ENCODE assay signal across 8 cellular contexts in genomic region chr11:449889-450808, GRCh38. TPM values are rescaled to one million over a fixed set of nuclear protein-coding genes. Genes with fewer than 3 reads are reported as not detected.
A peak's percentile ranks its signal among the peaks of the same experiment; 100 is the strongest.
DNase-seq lines count a peak whose midpoint lies in the region; ATAC-seq and TF ChIP-seq lines count a peak whose summit lies in the region.

PTDSS2 (plus strand) TSS chr11:450279; CDS start chr11:450456, 177 bp downstream.

- peaks cover 35% of the 10 kb centered on the region for H3K4me1 ChIP-seq in mucosa of stomach (ENCODE audit: control insufficient read depth, insufficient read depth, low read length)

- H3K9me3 ChIP-seq in mucosa of stomach (ENCODE audit: control insufficient read depth, low read length) = no peaks in the 10 kb centered on the region

- H3K27me3 ChIP-seq in mucosa of stomach (ENCODE audit: control insufficient read depth, insufficient read depth, low read length) = no peaks in the 10 kb centered on the region

- peak within 1 kb of the TSS; percentile 72 for H3K9ac ChIP-seq in mucosa of stomach (ENCODE audit: low read length)

- peak within 1 kb of the TSS; percentile 67 for H3K4me3 ChIP-seq in mucosa of stomach (ENCODE audit: low read length)

- peak; percentile 70 for TF ChIP-seq POLR2A in erythroblast (IDR thresholded peaks at IDR 0.05; ENCODE audit: low read length)

- peaks cover 11 to 19% (median 18%) of the 10 kb centered on the region in 3 donors for H3K4me1 Mint-ChIP-seq in IgD-negative memory B cell

- H3K27me3 Mint-ChIP-seq in IgD-negative memory B cell = no peaks in the 10 kb centered on the region

- H3K36me3 Mint-ChIP-seq in IgD-negative memory B cell = peaks cover 2% of the 10 kb centered on the region

- H3K27ac Mint-ChIP-seq in IgD-negative memory B cell = peak within 1 kb of the TSS; percentile 98

- DNase-seq in DMS 273 treated with DMSO at 0.1 percent for 48 hours (lab: John Stamatoyannopoulos, UW) = peak; percentile 70
- peak; percentile 66 for DNase-seq in OCI-M2 (lab: John Stamatoyannopoulos, UW; ENCODE audit: unreplicated experiment)
- peak; percentile 91 for DNase-seq in activated T-cell treated with anti-CD3 and anti-CD28 coated beads for 4 hours
- peak; percentile 96 to 97 for DNase-seq in erythroblast (lab: John Stamatoyannopoulos, UW)
- peak; percentile 89 to 92 for DNase-seq in stimulated activated CD8-positive, alpha-beta memory T cell treated with anti-CD3 and anti-CD28 coated beads, Interleukin-7, amount 100 ng/mL, for 1 hour (ENCODE audit: low read depth in 2 of 2)

- no peaks in the 10 kb centered on the region for H3K9me3 Mint-ChIP-seq in IgD-negative memory B cell

- peak; percentile 67 for ATAC-seq in GM21529 (IDR thresholded peaks at IDR 0.05; ENCODE audit: unreplicated experiment)

- H3K4me3 Mint-ChIP-seq in IgD-negative memory B cell = peak within 1 kb of the TSS; percentile 96 to 99 (median 98)

- no peaks in the 10 kb centered on the region for H3K36me3 ChIP-seq in mucosa of stomach (ENCODE audit: control insufficient read depth, insufficient read depth, low read length)

RNA-seq across cellular contexts. Expression of gene PTDSS2, which starts in this region (rescaled TPM):
- polyA plus RNA-seq in IgD-negative memory B cell = 10.9 TPM

Comparison
In these comparisons a context has a peak if more than half of its experiments do, and no peak if none do; other contexts are left out.
1. Peak in every context shown above with its lines: DNase-seq, ATAC-seq and H3K4me3 ChIP-seq.